ENCODE assay signal across 17 cellular contexts in genomic region chr7:99011706-99012404, GRCh38.
"Had no signal": no experiment of that assay in that cellular context is flagged by ENCODE, and none has a peak within 500 bp of the region (broad histone marks: within the 10 kb centered on the region; RNA-seq: fewer than 3 reads in every experiment).

No MANE protein-coding gene starts in this region.

- H3K27ac Mint-ChIP-seq: activated CD8-positive, alpha-beta T cell treated with anti-CD3 and anti-CD28 coated beads for 36 hours; activated naive CD4-positive, alpha-beta T cell treated with anti-CD3 and anti-CD28 coated beads, Interleukin-2, amount 10 ng/mL, durations not matched to agents 7 days and 5 days; activated T-helper 1 cell treated with anti-CD3 and anti-CD28 coated beads, Interleukin-12 subunit alpha, Interleukin-12 subunit beta, Interleukin-2, Interleukin-4 antibody, amounts not matched to agents 30 ng/mL and 10 ng/mL and 1 ng/mL, durations not matched to agents 14 hours and 24 hours and 36 hours; naive thymus-derived CD8-positive, alpha-beta T cell; WTC11 had no signal

- H3K4me1 ChIP-seq: adrenal gland, left lung, right atrium auricular region, thyroid gland had no signal

- H3K4me3 ChIP-seq: adrenal gland, left lung, right atrium auricular region, SJSA1, smooth muscle cell, thyroid gland had no signal

- DNase-seq: activated CD4-positive, alpha-beta T cell treated with anti-CD3 and anti-CD28 coated beads for 4 hours; activated CD8-positive, alpha-beta T cell treated with anti-CD3 and anti-CD28 coated beads for 36 hours; activated naive CD4-positive, alpha-beta T cell treated with anti-CD3 and anti-CD28 coated beads, Interleukin-2, amount 10 ng/mL, durations not matched to agents 7 days and 5 days; caudate nucleus; stimulated activated CD4-positive, alpha-beta T cell treated with anti-CD3 and anti-CD28 coated beads, Interleukin-4, amount 100 ng/mL, for 4 hours; T-helper 2 cell had no signal

- H3K27me3 Mint-ChIP-seq: activated CD8-positive, alpha-beta T cell treated with anti-CD3 and anti-CD28 coated beads for 36 hours; activated naive CD4-positive, alpha-beta T cell treated with anti-CD3 and anti-CD28 coated beads, Interleukin-2, amount 10 ng/mL, durations not matched to agents 7 days and 5 days; naive thymus-derived CD8-positive, alpha-beta T cell; progenitor cell of endocrine pancreas had no signal

- H3K4me3 Mint-ChIP-seq: activated CD8-positive, alpha-beta T cell treated with anti-CD3 and anti-CD28 coated beads for 36 hours; activated naive CD4-positive, alpha-beta T cell treated with anti-CD3 and anti-CD28 coated beads, Interleukin-2, amount 10 ng/mL, durations not matched to agents 7 days and 5 days; activated T-helper 1 cell treated with anti-CD3 and anti-CD28 coated beads, Interleukin-12 subunit alpha, Interleukin-12 subunit beta, Interleukin-2, Interleukin-4 antibody, amounts not matched to agents 30 ng/mL and 10 ng/mL and 1 ng/mL, durations not matched to agents 14 hours and 24 hours and 36 hours; naive thymus-derived CD8-positive, alpha-beta T cell; WTC11 had no signal

- H3K27ac ChIP-seq: adrenal gland, left lung, right atrium auricular region, SJSA1, thyroid gland had no signal

- H3K4me1 Mint-ChIP-seq: activated naive CD4-positive, alpha-beta T cell treated with anti-CD3 and anti-CD28 coated beads, Interleukin-2, amount 10 ng/mL, durations not matched to agents 7 days and 5 days; WTC11 had no signal

- H3K9me3 ChIP-seq: adrenal gland, left lung, right atrium auricular region, thyroid gland had no signal

- ATAC-seq: activated CD8-positive, alpha-beta T cell treated with anti-CD3 and anti-CD28 coated beads for 36 hours; esophagus mucosa; left lung; naive thymus-derived CD8-positive, alpha-beta T cell; WTC11 had no signal

- H3K9me3 Mint-ChIP-seq: activated CD8-positive, alpha-beta T cell treated with anti-CD3 and anti-CD28 coated beads for 36 hours; activated naive CD4-positive, alpha-beta T cell treated with anti-CD3 and anti-CD28 coated beads, Interleukin-2, amount 10 ng/mL, durations not matched to agents 7 days and 5 days; activated T-helper 1 cell treated with anti-CD3 and anti-CD28 coated beads, Interleukin-12 subunit alpha, Interleukin-12 subunit beta, Interleukin-2, Interleukin-4 antibody, amounts not matched to agents 30 ng/mL and 10 ng/mL and 1 ng/mL, durations not matched to agents 14 hours and 24 hours and 36 hours; naive thymus-derived CD8-positive, alpha-beta T cell; WTC11 had no signal

- H3K27me3 ChIP-seq: adrenal gland, left lung, right atrium auricular region, SJSA1, thyroid gland had no signal
